In genomic region chr1:69284508-69284907, GRCh38 we compare ENCODE assay signal across 32 cellular contexts.
"Had no signal": no experiment of that assay in that cellular context is flagged by ENCODE, and none has a peak within 500 bp of the region (broad histone marks: within the 10 kb centered on the region; RNA-seq: fewer than 3 reads in every experiment).

No MANE protein-coding gene starts in this region.

- H3K4me3 Mint-ChIP-seq: immature natural killer cell; mesothelial cell of epicardium; naive B cell; natural killer cell; nephron progenitor cell; stimulated activated naive B cell treated with anti-CD40 and anti-IgM and Interleukin-4, amounts not matched to agents 10 μg/mL and 1 μg/mL and 100 μg/mL, for 72 hours had no signal

- H3K27me3 Mint-ChIP-seq: naive B cell; stimulated activated naive B cell treated with anti-CD40 and anti-IgM and Interleukin-4, amounts not matched to agents 10 μg/mL and 1 μg/mL and 100 μg/mL, for 72 hours had no signal

- H3K36me3 Mint-ChIP-seq: immature natural killer cell; mesothelial cell of epicardium; naive B cell; natural killer cell; stimulated activated naive B cell treated with anti-CD40 and anti-IgM and Interleukin-4, amounts not matched to agents 10 μg/mL and 1 μg/mL and 100 μg/mL, for 72 hours had no signal

- H3K9me3 ChIP-seq: left lung, lower lobe of right lung, prostate gland, stomach, testis, thyroid gland, transverse colon, upper lobe of left lung, vagina had no signal

- DNase-seq: hypothalamus; immature natural killer cell; kidney; left colon; left lung; lower lobe of right lung; mammary epithelial cell; mesenchymal stem cell; naive B cell; natural killer cell; nephron progenitor cell; nucleus accumbens; pancreas; posterior cingulate gyrus; retina; right cardiac atrium; stimulated activated CD4-positive, alpha-beta T cell treated with anti-CD3 and anti-CD28 coated beads, Interleukin-12 subunit alpha, Interleukin-12 subunit beta, amount 100 ng/mL, for 4 hours; stimulated activated CD4-positive, alpha-beta T cell treated with anti-CD3 and anti-CD28 coated beads, Interleukin-15, amount 100 ng/mL, for 24 hours; stimulated activated CD4-positive, alpha-beta T cell treated with anti-CD3 and anti-CD28 coated beads, Interleukin-2, amount 100 ng/mL, for 24 hours; stimulated activated CD4-positive, alpha-beta T cell treated with anti-CD3 and anti-CD28 coated beads, Interleukin-4, amount 100 ng/mL, for 1 hour; stimulated activated naive B cell treated with anti-CD40 and anti-IgM and Interleukin-4, amounts not matched to agents 10 μg/mL and 1 μg/mL and 100 μg/mL, for 72 hours; stimulated activated naive CD8-positive, alpha-beta T cell treated with anti-CD3 and anti-CD28 coated beads, Interleukin-15, Interleukin-2, amounts not matched to agents 100 U/mL and 50 U/mL, for 24 hours; stomach; testis; thyroid gland; transverse colon; upper lobe of left lung had no signal

- H3K27ac ChIP-seq: left lung, lower lobe of right lung, pancreas, prostate gland, skin epidermis, stomach, testis, thyroid gland, transverse colon, upper lobe of left lung, vagina had no signal

- H3K27ac Mint-ChIP-seq: immature natural killer cell; mesothelial cell of epicardium; naive B cell; natural killer cell; nephron progenitor cell; stimulated activated naive B cell treated with anti-CD40 and anti-IgM and Interleukin-4, amounts not matched to agents 10 μg/mL and 1 μg/mL and 100 μg/mL, for 72 hours had no signal

- H3K9me3 Mint-ChIP-seq: mesothelial cell of epicardium; nephron progenitor cell; stimulated activated naive B cell treated with anti-CD40 and anti-IgM and Interleukin-4, amounts not matched to agents 10 μg/mL and 1 μg/mL and 100 μg/mL, for 72 hours had no signal

- H3K4me1 Mint-ChIP-seq: immature natural killer cell; naive B cell; natural killer cell; stimulated activated naive B cell treated with anti-CD40 and anti-IgM and Interleukin-4, amounts not matched to agents 10 μg/mL and 1 μg/mL and 100 μg/mL, for 72 hours had no signal

- H3K4me3 ChIP-seq: left lung, lower lobe of right lung, pancreas, prostate gland, skin epidermis, stomach, testis, thyroid gland, transverse colon, upper lobe of left lung, vagina had no signal

- H3K4me1 ChIP-seq: left lung, lower lobe of right lung, prostate gland, stomach, testis, transverse colon, upper lobe of left lung, vagina had no signal

- H3K36me3 ChIP-seq: left lung, lower lobe of right lung, pancreas, prostate gland, stomach, thyroid gland, transverse colon, upper lobe of left lung, vagina had no signal

- H3K27me3 ChIP-seq: left lung, pancreas, stomach, testis, thyroid gland, transverse colon, upper lobe of left lung, vagina had no signal

- ATAC-seq: left colon; left lung; lower lobe of right lung; natural killer cell; right cardiac atrium; sciatic nerve; stimulated activated naive B cell treated with anti-CD40 and anti-IgM and Interleukin-4, amounts not matched to agents 10 μg/mL and 1 μg/mL and 100 μg/mL, for 72 hours; stimulated activated naive CD8-positive, alpha-beta T cell treated with anti-CD3 and anti-CD28 coated beads, Interleukin-15, Interleukin-2, amounts not matched to agents 100 U/mL and 50 U/mL, for 24 hours had no signal
